In the genomic region with DNA sequence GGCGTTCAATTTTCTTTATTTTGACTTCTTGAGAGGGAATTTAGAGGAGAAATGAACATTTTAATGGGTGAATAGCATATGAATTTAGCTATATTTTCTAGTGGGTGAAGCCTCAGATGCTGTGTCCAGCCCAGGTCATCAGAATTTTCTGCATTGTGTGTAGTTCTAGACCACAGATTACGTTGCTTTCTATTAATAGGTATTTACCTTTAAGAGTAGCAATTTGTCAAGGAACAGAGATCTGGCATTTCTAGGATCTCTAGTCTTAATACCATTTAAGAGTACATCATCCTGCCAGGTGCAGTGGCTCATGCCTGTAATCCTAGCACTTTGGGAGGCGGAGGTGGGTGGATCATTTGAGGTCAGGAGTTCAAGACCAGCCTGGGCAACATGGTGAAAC, we compare ENCODE assay signal across 18 cellular contexts. TPM values are rescaled to one million over a fixed set of nuclear protein-coding genes. Genes with fewer than 3 reads are reported as not detected.
DNase-seq lines count a peak whose midpoint lies in the region; TF ChIP-seq lines count a peak whose summit lies in the region.
"Had no signal": no experiment of that assay in that cellular context is flagged by ENCODE, and none has a peak within 500 bp of the region (broad histone marks: within the 10 kb centered on the region; RNA-seq: fewer than 3 reads in every experiment).

No MANE protein-coding gene starts in this region.

- H3K9me3 ChIP-seq in PC-9 (ENCODE audit: insufficient read depth, low read depth): no peaks in the 10 kb centered on the region
- H3K9me3 ChIP-seq: BE2C, BLaER1, Caco-2 had no signal

- TF ChIP-seq CTCF in CD14-positive monocyte (IDR thresholded peaks at IDR 0.05) (no peak), PC-9 (conservative IDR thresholded peaks at IDR 0.05) (no peak)

- no peak overlapping the region for H3K27ac Mint-ChIP-seq in CD14-positive monocyte
- H3K27ac Mint-ChIP-seq: CD4-positive, alpha-beta T cell; CD8-positive, alpha-beta T cell had no signal

- H3K9me2 ChIP-seq in PC-9 (ENCODE audit: insufficient read depth): no peaks in the 10 kb centered on the region

- H3K4me1 ChIP-seq in PC-9 (replicated peaks; ENCODE audit: insufficient read depth): no peaks in the 10 kb centered on the region
- H3K4me1 ChIP-seq: BE2C, Caco-2 had no signal

- H3K4me2 ChIP-seq in PC-9: no peak overlapping the region
- H3K4me2 ChIP-seq: BLaER1 had no signal

- no peaks in the 10 kb centered on the region for H3K27me3 ChIP-seq in PC-9 (ENCODE audit: insufficient read depth, low read depth)
- H3K27me3 ChIP-seq: BLaER1 had no signal

- H2AFZ ChIP-seq in PC-9: no peak overlapping the region

- no peaks in the 10 kb centered on the region for H3F3A ChIP-seq in PC-9 (ENCODE audit: insufficient read depth, low read depth)

- peaks cover 2 to 3% (median 3%) of the 10 kb centered on the region in 3 donors for H3K27me3 Mint-ChIP-seq in CD14-positive monocyte (ENCODE audit: low read depth in 3 of 3)

- CTCF ChIA-PET in PC-9 (lab: Charles Lee): no interaction called here

- peaks cover 3% of the 10 kb centered on the region for H3K4me1 Mint-ChIP-seq in CD14-positive monocyte

- POLR2A ChIA-PET in PC-9 (lab: Charles Lee; ENCODE audit: unreplicated experiment): no interaction called here

- peaks cover 0 to 1% (median 0%) of the 10 kb centered on the region in 7 donors for H3K9me3 Mint-ChIP-seq in CD14-positive monocyte
- H3K9me3 Mint-ChIP-seq: CD4-positive, alpha-beta T cell; CD8-positive, alpha-beta T cell had no signal

- no peak overlapping the region for H3K27ac ChIP-seq in PC-9
- H3K27ac ChIP-seq: BLaER1 had no signal

- no peak overlapping the region for H3K4me3 ChIP-seq in PC-9
- H3K4me3 ChIP-seq: BLaER1 had no signal

- no peaks in the 10 kb centered on the region for H4K20me1 ChIP-seq in PC-9 (ENCODE audit: insufficient read depth)
- H4K20me1 ChIP-seq: BLaER1 had no signal

- no peaks in the 10 kb centered on the region for H3K36me3 Mint-ChIP-seq in CD14-positive monocyte
- H3K36me3 Mint-ChIP-seq: CD8-positive, alpha-beta T cell had no signal

- BruUV-seq in PC-9 (replicated peaks; lab: Mats Ljungman, UMichigan): no TSS peak

- intact Hi-C loops in CD14-positive monocyte (cut with micrococcal nuclease) (no loop called here), PC-9 (cut with micrococcal nuclease; ENCODE audit: unreplicated experiment) (no loop called here)

- DNase-seq in NCI-H82 (lab: John Stamatoyannopoulos, UW): peak; percentile 81
- peak; percentile 75 for DNase-seq in RPMI8226
- DNase-seq in CD14-positive monocyte (ENCODE audit: low spot score): no peak
- DNase-seq in activated CD4-positive, CD25-positive, alpha-beta regulatory T cell (lab: John Stamatoyannopoulos, UW): no peak
- DNase-seq in PC-9: no peak
- DNase-seq: 8988T; ACHN; BE2C; C1 segment of cervical spinal cord; Caco-2; Calu3; CD4-positive, alpha-beta T cell; CD8-positive, alpha-beta T cell; DMS79 treated with DMSO at 0.1 percent for 48 hours; GF-D8 had no signal

- no peaks in the 10 kb centered on the region for H3K79me2 ChIP-seq in PC-9 (ENCODE audit: low read depth)

- no peak overlapping the region for H3K4me3 Mint-ChIP-seq in CD14-positive monocyte
- H3K4me3 Mint-ChIP-seq: CD4-positive, alpha-beta T cell; CD8-positive, alpha-beta T cell had no signal

- H3K36me3 ChIP-seq in PC-9 (ENCODE audit: low read depth): no peaks in the 10 kb centered on the region
- H3K36me3 ChIP-seq: BE2C, BLaER1 had no signal

RNA-seq across cellular contexts. Expression of a gene that starts 20.7 kb away (rescaled TPM):
- polyA plus RNA-seq in CD14-positive monocyte: not detected
- not detected in 2 replicates for total RNA-seq in PC-9 (2021)
- total RNA-seq: A673; Calu3; CD4-positive, alpha-beta T cell; CD8-positive, alpha-beta T cell had no signal
- polyA plus RNA-seq: AG04450 had no signal

RNA-seq across cellular contexts. Expression of a gene that starts 36.6 kb away (rescaled TPM):
- polyA plus RNA-seq in CD14-positive monocyte: not detected
- total RNA-seq in PC-9 (2021): not detected in 2 replicates
- total RNA-seq: A673; Caco-2; Calu3; CD4-positive, alpha-beta T cell; CD8-positive, alpha-beta T cell had no signal
- polyA plus RNA-seq: AG04450 had no signal

Comparison
In these comparisons a context has a peak if more than half of its experiments do, and no peak if none do; other contexts are left out.
1. DNase-seq: peak in NCI-H82 (single experiment) and RPMI8226 (single experiment); none in CD14-positive monocyte (single experiment), activated CD4-positive, CD25-positive, alpha-beta regulatory T cell (0 of 4) and PC-9 (0 of 2).